8 cellular contexts compared by ENCODE assay signal in genomic region chr22:42271191-42271813, GRCh38. TPM values are rescaled to one million over a fixed set of nuclear protein-coding genes. Genes with fewer than 3 reads are reported as not detected.
DNase-seq lines count a peak whose midpoint lies in the region; ATAC-seq, FAIRE-seq and TF ChIP-seq lines count a peak whose summit lies in the region.

No MANE protein-coding gene starts in this region.

- H3K9ac ChIP-seq in astrocyte (ENCODE audit: low read length) = no peak overlapping the region

- H3K4me3 ChIP-seq in astrocyte (ENCODE audit: insufficient read depth, low read depth, low read length) (no peak overlapping the region), lower lobe of right lung (peak overlapping the region; percentile 100), transverse colon (peak overlapping the region in 3 of 4 donors; percentile 78 to 98 (median 96))

- H3K27me3 Mint-ChIP-seq in activated naive CD4-positive, alpha-beta T cell treated with anti-CD3 and anti-CD28 coated beads, Interleukin-2, amount 50 U/mL, for 24 hours = no peaks in the 10 kb centered on the region
- peaks cover 10% of the 10 kb centered on the region for H3K27me3 Mint-ChIP-seq in astrocyte (ENCODE audit: low read depth, unreplicated experiment)

- in situ Hi-C loops in transverse colon (cut with MboI; ENCODE audit: low pct_ligation_motif_present in 1 of 4, low pct_unique_long_range_greater_than_20kb in 1 of 4, low sequenced_read_pairs in 3 of 4) = no loop called here

- H4K20me1 ChIP-seq in astrocyte (ENCODE audit: insufficient read depth, low read length) = peaks cover 33% of the 10 kb centered on the region

- ATAC-seq in lower lobe of right lung (no peak), GM18498 (IDR thresholded peaks at IDR 0.05; ENCODE audit: unreplicated experiment) (no peak)

- TF ChIP-seq CTCF in astrocyte (IDR thresholded peaks at IDR 0.05; ENCODE audit: insufficient read depth, low read depth, low read length) (no peak), lower lobe of right lung (IDR thresholded peaks at IDR 0.05) (no peak), transverse colon (IDR thresholded peaks at IDR 0.05) (no peak)

- H3K4me1 Mint-ChIP-seq in activated naive CD4-positive, alpha-beta T cell treated with anti-CD3 and anti-CD28 coated beads, Interleukin-2, amount 50 U/mL, for 24 hours = peaks cover 30% of the 10 kb centered on the region
- peaks cover 9% of the 10 kb centered on the region for H3K4me1 Mint-ChIP-seq in astrocyte (ENCODE audit: low read depth, unreplicated experiment)

- TF ChIP-seq EP300 in transverse colon (IDR thresholded peaks at IDR 0.05; ENCODE audit: low read depth) = no peak

- no peak for FAIRE-seq in astrocyte (lab: Jason Lieb, UNC)

- H3K36me3 Mint-ChIP-seq in activated naive CD4-positive, alpha-beta T cell treated with anti-CD3 and anti-CD28 coated beads, Interleukin-2, amount 50 U/mL, for 24 hours = no peaks in the 10 kb centered on the region
- peaks cover 2% of the 10 kb centered on the region for H3K36me3 Mint-ChIP-seq in astrocyte (ENCODE audit: low read depth, unreplicated experiment)

- peak overlapping the region; percentile 71 for H3K4me3 Mint-ChIP-seq in activated naive CD4-positive, alpha-beta T cell treated with anti-CD3 and anti-CD28 coated beads, Interleukin-2, amount 50 U/mL, for 24 hours
- H3K4me3 Mint-ChIP-seq in astrocyte (ENCODE audit: unreplicated experiment) = peak overlapping the region; percentile 75

- H3K9me3 ChIP-seq in astrocyte (ENCODE audit: insufficient read depth, low read depth, low read length) = no peaks in the 10 kb centered on the region
- no peaks in the 10 kb centered on the region for H3K9me3 ChIP-seq in lower lobe of right lung
- no peaks in the 10 kb centered on the region for H3K9me3 ChIP-seq in transverse colon

- peak overlapping the region; percentile 79 for H3K4me2 ChIP-seq in astrocyte (ENCODE audit: low read length)

- 80 to 88% methylated on average over 1 to 18 of the region's 20 CpGs for WGBS in transverse colon (ENCODE audit: low coverage in 1 of 2), 2 donors

- intact Hi-C loops in lower lobe of right lung (cut with DNase I) = no loop called here
- intact Hi-C loops in transverse colon (cut with DNase I; ENCODE audit: low total_unique reads) = no loop called here

- H3K9me3 Mint-ChIP-seq in activated naive CD4-positive, alpha-beta T cell treated with anti-CD3 and anti-CD28 coated beads, Interleukin-2, amount 50 U/mL, for 24 hours = no peaks in the 10 kb centered on the region
- peaks cover 2% of the 10 kb centered on the region for H3K9me3 Mint-ChIP-seq in astrocyte (ENCODE audit: unreplicated experiment)

- H3K79me2 ChIP-seq in astrocyte (ENCODE audit: insufficient read depth, low read length) = peaks cover 38% of the 10 kb centered on the region

- DNase-seq in activated naive CD4-positive, alpha-beta T cell treated with Interleukin-2 at 50 U/mL for 16 hours = no peak
- no peak for DNase-seq in astrocyte (ENCODE audit: low read depth)
- no peak for DNase-seq in lower lobe of right lung
- no peak for DNase-seq in transverse colon
- no peak for DNase-seq in NCI-H2227 (lab: John Stamatoyannopoulos, UW; ENCODE audit: unreplicated experiment)
- DNase-seq in glomerular visceral epithelial cell (ENCODE audit: extremely low spot score) = no peak

- H3K27me3 ChIP-seq in astrocyte (ENCODE audit: insufficient read depth, low read length) (no peaks in the 10 kb centered on the region), lower lobe of right lung (ENCODE audit: low read depth) (no peaks in the 10 kb centered on the region), transverse colon (no peaks in the 10 kb centered on the region)

- TF ChIP-seq POLR2A in transverse colon (IDR thresholded peaks at IDR 0.05) = no peak

- H3K4me1 ChIP-seq in astrocyte (ENCODE audit: insufficient read depth, low read length) (peaks cover 9% of the 10 kb centered on the region), lower lobe of right lung (peaks cover 17% of the 10 kb centered on the region), transverse colon (peaks cover 0 to 22% (median 13%) of the 10 kb centered on the region in 4 donors)

- H3K27ac ChIP-seq in astrocyte (ENCODE audit: low read depth, low read length) (no peak overlapping the region), lower lobe of right lung (no peak overlapping the region), transverse colon (peak overlapping the region; percentile 66 to 97 (median 96))

- H3K36me3 ChIP-seq in astrocyte (ENCODE audit: insufficient read depth, low read length) (no peaks in the 10 kb centered on the region), lower lobe of right lung (no peaks in the 10 kb centered on the region), transverse colon (no peaks in the 10 kb centered on the region)

- H2AFZ ChIP-seq in astrocyte (ENCODE audit: low read depth, low read length) = peak overlapping the region; percentile 85

- H3K27ac Mint-ChIP-seq in activated naive CD4-positive, alpha-beta T cell treated with anti-CD3 and anti-CD28 coated beads, Interleukin-2, amount 50 U/mL, for 24 hours = peak overlapping the region; percentile 70
- no peak overlapping the region for H3K27ac Mint-ChIP-seq in astrocyte (ENCODE audit: unreplicated experiment)

RNA-seq across cellular contexts. Expression of gene TCF20, which starts 0.8 kb away (rescaled TPM):
- total RNA-seq in astrocyte (37.3 and 37.6 TPM in 2 replicates), lower lobe of right lung (38.8 TPM), transverse colon (10 to 100 TPM; 30.3 to 43.7 (median 42.3) TPM)

Comparison
In these comparisons a context has a peak if more than half of its experiments do, and no peak if none do; other contexts are left out.
1. H3K27ac ChIP-seq: peak in transverse colon (4 of 4); none in astrocyte (single experiment) and lower lobe of right lung (single experiment).